9 cellular contexts compared by ENCODE assay signal in genomic region chr4:74133786-74134499, GRCh38.
DNase-seq lines count a peak whose midpoint lies in the region; ATAC-seq and TF ChIP-seq lines count a peak whose summit lies in the region.
"Had no signal": no experiment of that assay in that cellular context is flagged by ENCODE, and none has a peak within 500 bp of the region (broad histone marks: within the 10 kb centered on the region; RNA-seq: fewer than 3 reads in every experiment).

No MANE protein-coding gene starts in this region.

- peaks cover 0 to 2% of the 10 kb centered on the region in 2 donors for H3K9me3 Mint-ChIP-seq in effector memory CD8-positive, alpha-beta T cell
- H3K9me3 Mint-ChIP-seq: natural killer cell treated with Interleukin-12 subunit alpha and Interleukin-12 subunit beta and Interleukin-15 and Interleukin-18, amount 100 ng/mL, for 72 hours had no signal

- no peaks in the 10 kb centered on the region for H3K4me1 Mint-ChIP-seq in effector memory CD8-positive, alpha-beta T cell (ENCODE audit: low read depth in 2 of 2)

- ATAC-seq in HG02852 (IDR thresholded peaks at IDR 0.05; ENCODE audit: unreplicated experiment) = peak; percentile 80
- peak; percentile 27 for ATAC-seq in effector memory CD8-positive, alpha-beta T cell (replicated peaks)

- no peak overlapping the region for H3K4me3 ChIP-seq in GM12865 (ENCODE audit: low read depth, low read length)
- H3K4me3 ChIP-seq in WI38 (ENCODE audit: low read depth, low read length) = no peak overlapping the region

- peak; percentile 75 for TF ChIP-seq CTCF in 22Rv1 (IDR thresholded peaks at IDR 0.05)
- peak; percentile 71 for TF ChIP-seq CTCF in GM12865 (IDR thresholded peaks at IDR 0.05; ENCODE audit: insufficient read depth, low read depth, low read length, missing control alignments)
- TF ChIP-seq CTCF in WI38 (IDR thresholded peaks at IDR 0.05; ENCODE audit: low read depth, low read length) = peak; percentile 71

- H3K36me3 Mint-ChIP-seq in effector memory CD8-positive, alpha-beta T cell (ENCODE audit: insufficient read depth) = no peaks in the 10 kb centered on the region
- H3K36me3 Mint-ChIP-seq: natural killer cell treated with Interleukin-12 subunit alpha and Interleukin-12 subunit beta and Interleukin-15 and Interleukin-18, amount 100 ng/mL, for 72 hours had no signal

- DNase-seq in GM12865 (ENCODE audit: low read depth) (peak; percentile 79), NCI-H2107 treated with DMSO at 0.1 percent for 48 hours (lab: John Stamatoyannopoulos, UW; ENCODE audit: unreplicated experiment) (peak; percentile 43), medulla oblongata (ENCODE audit: extremely low spot score) (peak; percentile 87)
- peak; percentile 25 to 38 (median 31) for DNase-seq in effector memory CD8-positive, alpha-beta T cell
- peak; percentile 4 for DNase-seq in stimulated activated CD8-positive, alpha-beta memory T cell treated with anti-CD3 and anti-CD28 coated beads, Interleukin-7, amount 100 ng/mL, for 24 hours (ENCODE audit: low read depth)

- H3K4me3 Mint-ChIP-seq in effector memory CD8-positive, alpha-beta T cell = no peak overlapping the region
- H3K4me3 Mint-ChIP-seq: natural killer cell treated with Interleukin-12 subunit alpha and Interleukin-12 subunit beta and Interleukin-15 and Interleukin-18, amount 100 ng/mL, for 72 hours had no signal

- H3K27me3 Mint-ChIP-seq in effector memory CD8-positive, alpha-beta T cell = peaks cover 17 to 37% of the 10 kb centered on the region in 2 donors

- no peak overlapping the region for H3K27ac ChIP-seq in 22Rv1

- H3K27ac Mint-ChIP-seq in effector memory CD8-positive, alpha-beta T cell = no peak overlapping the region
- H3K27ac Mint-ChIP-seq: natural killer cell treated with Interleukin-12 subunit alpha and Interleukin-12 subunit beta and Interleukin-15 and Interleukin-18, amount 100 ng/mL, for 72 hours had no signal

Comparison
In these comparisons a context has a peak if more than half of its experiments do, and no peak if none do; other contexts are left out.
1. DNase-seq: peak in every context shown above with its lines; median percentile 87 in medulla oblongata; 79 in GM12865; 43 in NCI-H2107 treated with DMSO at 0.1 percent for 48 hours; 31 in effector memory CD8-positive, alpha-beta T cell; 4 in stimulated activated CD8-positive, alpha-beta memory T cell treated with anti-CD3 and anti-CD28 coated beads, Interleukin-7, amount 100 ng/mL, for 24 hours.